8 cellular contexts compared by ENCODE assay signal in genomic region chr22:22848364-22848866, GRCh38. TPM values are rescaled to one million over a fixed set of nuclear protein-coding genes. Genes with fewer than 3 reads are reported as not detected.
DNase-seq lines count a peak whose midpoint lies in the region; ATAC-seq and TF ChIP-seq lines count a peak whose summit lies in the region.

No MANE protein-coding gene starts in this region.

- H3K79me2 ChIP-seq in Loucy (ENCODE audit: insufficient read depth, low read length): no peaks in the 10 kb centered on the region

- peak; percentile 97 for ATAC-seq in left lung
- no peak for ATAC-seq in HG02678 (IDR thresholded peaks at IDR 0.05; ENCODE audit: unreplicated experiment)

- TF ChIP-seq CTCF in Loucy (conservative IDR thresholded peaks at IDR 0.05; ENCODE audit: low read length): peak; percentile 99
- peak; percentile 78 to 86 for TF ChIP-seq CTCF in left lung (IDR thresholded peaks at IDR 0.05)

- no peak overlapping the region for H2AFZ ChIP-seq in Loucy (ENCODE audit: low read length)

- no peak overlapping the region for H3K27ac ChIP-seq in left lung

- H3K9me3 ChIP-seq in Loucy (ENCODE audit: insufficient read depth, low read depth, low read length): no peaks in the 10 kb centered on the region
- no peaks in the 10 kb centered on the region for H3K9me3 ChIP-seq in left lung

- no peaks in the 10 kb centered on the region for H3K27me3 ChIP-seq in Loucy (ENCODE audit: insufficient read depth, low read length, poor library complexity, severe bottlenecking)
- peaks cover 3 to 29% of the 10 kb centered on the region in 2 donors for H3K27me3 ChIP-seq in left lung

- H3K4me1 ChIP-seq in Loucy (ENCODE audit: insufficient read depth, low read length, poor library complexity, severe bottlenecking) (no peaks in the 10 kb centered on the region), left lung (no peaks in the 10 kb centered on the region)

- H3K36me3 ChIP-seq in Loucy (ENCODE audit: insufficient read depth, low read length) (no peaks in the 10 kb centered on the region), left lung (no peaks in the 10 kb centered on the region)

- H3K4me3 ChIP-seq in Loucy (ENCODE audit: low read length, poor library complexity, severe bottlenecking) (no peak overlapping the region), left lung (no peak overlapping the region)

- peak; percentile 47 for DNase-seq in EL
- peak; percentile 28 to 59 (median 43) for DNase-seq in activated CD4-positive, CD25-positive, alpha-beta regulatory T cell (lab: John Stamatoyannopoulos, UW)
- DNase-seq in cerebellar cortex (ENCODE audit: low spot score): peak; percentile 53
- peak; percentile 59 to 82 for DNase-seq in left lung
- peak; percentile 17 to 54 (median 43) for DNase-seq in stimulated activated CD4-positive, alpha-beta T cell treated with anti-CD3 and anti-CD28 coated beads, TNF-alpha, amount 100 ng/mL, for 1 hour (ENCODE audit: low read depth in 3 of 3, low spot score in 1 of 3)
- no peak for DNase-seq in middle frontal gyrus (ENCODE audit: extremely low spot score, low spot score)

- no peaks in the 10 kb centered on the region for H4K20me1 ChIP-seq in Loucy (ENCODE audit: insufficient read depth, low read length, poor library complexity, severe bottlenecking)

- H3K9me2 ChIP-seq in Loucy (replicated peaks; ENCODE audit: low read depth, low read length): no peaks in the 10 kb centered on the region

- no peak overlapping the region for H3K4me2 ChIP-seq in Loucy (ENCODE audit: low read depth, low read length, poor library complexity, severe bottlenecking)

- H3K9ac ChIP-seq in Loucy (ENCODE audit: low read depth, low read length, poor library complexity, severe bottlenecking): no peak overlapping the region

- H3F3A ChIP-seq in Loucy (ENCODE audit: low read depth): no peaks in the 10 kb centered on the region

- intact Hi-C loops in left lung (cut with DNase I): no loop called here

RNA-seq across cellular contexts. Expression of gene IGLL5, which starts 39.2 kb away (rescaled TPM):
- 10 to 100 TPM in 1 of 2 donors, 1 to 10 TPM in 1; 8.1 to 10.6 TPM for total RNA-seq in left lung
